Comparison of ENCODE assay signal across 2 cellular contexts in genomic region chr1:17434591-17434990, GRCh38.
A peak's percentile ranks its signal among the peaks of the same experiment; 100 is the strongest.
TF ChIP-seq lines count a peak whose summit lies in the region.

No MANE protein-coding gene starts in this region.

TF ChIP-seq in IMR-90, 13 proteins besides CTCF, POLR2A, EP300 and RAD21:
- TF ChIP-seq USF2 (IDR thresholded peaks at IDR 0.05; ENCODE audit: low read depth, low read length), result no peak
- TF ChIP-seq MAFK (IDR thresholded peaks at IDR 0.05; ENCODE audit: low read depth, low read length), result no peak

TF ChIP-seq in K562, 482 proteins besides CTCF, POLR2A, EP300 and RAD21:
- TF ChIP-seq POLR2AphosphoS2 (IDR thresholded peaks at IDR 0.05; ENCODE audit: low read length) (no peak), HMGN3 (IDR thresholded peaks at IDR 0.05; ENCODE audit: borderline replicate concordance, extremely low read depth, insufficient read length, low read depth, low read length) (no peak), ZNF124 (CRISPR knock-in tag; IDR thresholded peaks at IDR 0.05) (no peak), ZBTB1 (CRISPR knock-in tag; IDR thresholded peaks at IDR 0.05; ENCODE audit: borderline replicate concordance, low read depth) (no peak), ZNF316 (IDR thresholded peaks at IDR 0.05) (0 out of 2 replicates have a peak, but pooled peaks have one; percentile 13), TCF3 (CRISPR knock-in tag; IDR thresholded peaks at IDR 0.05) (no peak), ETS1 (conservative IDR thresholded peaks at IDR 0.05; ENCODE audit: control insufficient read depth, low read depth, low read length) (0 out of 2 replicates have a peak, but pooled peaks have one; percentile 34), ZNF318 (IDR thresholded peaks at IDR 0.05; ENCODE audit: borderline replicate concordance in 1 of 2, low read depth in 1 of 2) (no peak)
